In genomic region chr5:107340631-107341030, GRCh38 we compare ENCODE assay signal across 21 cellular contexts.
"Had no signal": no experiment of that assay in that cellular context is flagged by ENCODE, and none has a peak within 500 bp of the region (broad histone marks: within the 10 kb centered on the region; RNA-seq: fewer than 3 reads in every experiment).

No MANE protein-coding gene starts in this region.

- H3K36me3 ChIP-seq: neural progenitor cell, right atrium auricular region, upper lobe of right lung had no signal

- H3K9me3 ChIP-seq: mucosa of descending colon had no signal

- H3K36me3 Mint-ChIP-seq: activated naive CD8-positive, alpha-beta T cell treated with anti-CD3 and anti-CD28 coated beads, Interleukin-2, amount 10 ng/mL, durations not matched to agents 7 days and 5 days; memory B cell; neural progenitor cell had no signal

- H3K27me3 ChIP-seq: neural progenitor cell, right atrium auricular region, upper lobe of right lung had no signal

- ATAC-seq: activated T-cell treated with anti-CD3 and anti-CD28 coated beads, Interleukin-2, amount 50 U/mL, for 72 hours; left cardiac atrium; mucosa of descending colon; stimulated activated naive CD8-positive, alpha-beta T cell treated with anti-CD3 and anti-CD28 coated beads, Interleukin-15, Interleukin-2, amounts not matched to agents 100 U/mL and 50 U/mL, for 24 hours; upper lobe of right lung had no signal

- H3K27me3 Mint-ChIP-seq: activated CD4-positive, alpha-beta memory T cell treated with anti-CD3 and anti-CD28 coated beads, Interleukin-2, amount 10 ng/mL, durations not matched to agents 7 days and 5 days; activated naive CD8-positive, alpha-beta T cell treated with anti-CD3 and anti-CD28 coated beads, Interleukin-2, amount 10 ng/mL, durations not matched to agents 7 days and 5 days; memory B cell had no signal

- H3K4me2 ChIP-seq: neural progenitor cell had no signal

- H3K4me1 ChIP-seq: neural progenitor cell, right atrium auricular region, upper lobe of right lung had no signal

- H3K9ac ChIP-seq: neural progenitor cell had no signal

- H3K4me3 ChIP-seq: coronary artery, mucosa of descending colon, neural progenitor cell, right atrium auricular region, upper lobe of right lung had no signal

- H3K4me1 Mint-ChIP-seq: activated CD4-positive, alpha-beta memory T cell treated with anti-CD3 and anti-CD28 coated beads, Interleukin-2, amount 10 ng/mL, durations not matched to agents 7 days and 5 days; activated naive CD8-positive, alpha-beta T cell treated with anti-CD3 and anti-CD28 coated beads, Interleukin-2, amount 10 ng/mL, durations not matched to agents 7 days and 5 days; memory B cell had no signal

- H3K27ac ChIP-seq: coronary artery, neural progenitor cell, right atrium auricular region, upper lobe of right lung had no signal

- H2AFZ ChIP-seq: neural progenitor cell had no signal

- H3K27ac Mint-ChIP-seq: activated CD4-positive, alpha-beta memory T cell treated with anti-CD3 and anti-CD28 coated beads, Interleukin-2, amount 10 ng/mL, durations not matched to agents 7 days and 5 days; activated naive CD4-positive, alpha-beta T cell treated with anti-CD3 and anti-CD28 coated beads for 36 hours; activated naive CD8-positive, alpha-beta T cell treated with anti-CD3 and anti-CD28 coated beads, Interleukin-2, amount 10 ng/mL, durations not matched to agents 7 days and 5 days; activated T-cell treated with anti-CD3 and anti-CD28 coated beads, Interleukin-2, amount 50 U/mL, for 72 hours; endodermal cell; memory B cell; neural progenitor cell had no signal

- DNase-seq: activated CD4-positive, alpha-beta memory T cell treated with anti-CD3 and anti-CD28 coated beads, Interleukin-2, amount 10 ng/mL, durations not matched to agents 7 days and 5 days; activated CD4-positive, alpha-beta T cell treated with anti-CD3 and anti-CD28 coated beads for 48 hours; activated effector memory CD4-positive, alpha-beta T cell treated with Interleukin-2 at 50 U/mL for 16 hours; activated naive CD4-positive, alpha-beta T cell treated with anti-CD3 and anti-CD28 coated beads for 36 hours; activated naive CD8-positive, alpha-beta T cell treated with anti-CD3 and anti-CD28 coated beads, Interleukin-2, amount 10 ng/mL, durations not matched to agents 7 days and 5 days; activated T-cell treated with anti-CD3 and anti-CD28 coated beads, Interleukin-2, amount 50 U/mL, for 72 hours; amygdala; cerebellar nuclear complex; endodermal cell; foreskin fibroblast; hippocampal formation; left cardiac atrium; mucosa of descending colon; posterior cingulate gyrus; stimulated activated CD4-positive, alpha-beta T cell treated with anti-CD3 and anti-CD28 coated beads, Interleukin-4, amount 100 ng/mL, for 24 hours; stimulated activated naive CD8-positive, alpha-beta T cell treated with anti-CD3 and anti-CD28 coated beads, Interleukin-15, Interleukin-2, amounts not matched to agents 100 U/mL and 50 U/mL, for 24 hours; upper lobe of right lung had no signal

- H3K4me3 Mint-ChIP-seq: activated CD4-positive, alpha-beta memory T cell treated with anti-CD3 and anti-CD28 coated beads, Interleukin-2, amount 10 ng/mL, durations not matched to agents 7 days and 5 days; activated naive CD4-positive, alpha-beta T cell treated with anti-CD3 and anti-CD28 coated beads for 36 hours; activated naive CD8-positive, alpha-beta T cell treated with anti-CD3 and anti-CD28 coated beads, Interleukin-2, amount 10 ng/mL, durations not matched to agents 7 days and 5 days; activated T-cell treated with anti-CD3 and anti-CD28 coated beads, Interleukin-2, amount 50 U/mL, for 72 hours; endodermal cell; memory B cell; neural progenitor cell had no signal
